Comparison of ENCODE assay signal across 22 cellular contexts in the genomic region with DNA sequence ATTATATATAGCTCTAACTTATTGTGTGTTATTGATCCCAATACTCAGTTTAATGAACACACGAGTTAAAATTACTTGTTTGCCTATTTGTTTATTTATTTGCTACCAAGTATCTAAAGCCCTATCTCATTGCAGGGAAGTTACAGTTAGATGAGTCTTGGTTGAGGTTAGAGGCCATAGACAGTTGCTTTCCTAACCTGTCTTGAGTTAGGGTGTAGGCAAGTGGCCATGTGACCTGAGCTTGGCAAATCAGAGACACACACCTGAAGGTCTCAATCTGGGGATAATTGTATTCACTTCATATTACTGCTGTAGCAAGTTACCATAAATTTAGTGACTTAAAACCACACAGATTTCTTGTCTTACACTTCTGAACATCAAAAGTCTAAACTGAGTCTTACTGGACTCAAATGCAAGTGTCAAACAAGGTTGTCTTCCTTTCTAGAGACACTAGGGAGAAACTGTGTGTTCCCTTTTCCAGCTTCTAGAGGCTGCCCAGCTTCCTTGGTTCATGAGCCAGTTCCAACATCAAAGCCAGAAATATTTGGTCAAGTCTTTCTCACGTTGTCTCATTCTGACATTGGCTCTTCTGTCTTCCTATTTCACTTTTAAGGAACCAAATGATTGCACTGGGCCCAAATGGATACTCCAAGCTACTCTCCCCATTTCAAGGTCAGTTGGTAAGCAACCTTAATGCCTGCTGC. TPM values are rescaled to one million over a fixed set of nuclear protein-coding genes. Genes with fewer than 3 reads are reported as not detected.
A peak's percentile ranks its signal among the peaks of the same experiment; 100 is the strongest.
DNase-seq lines count a peak whose midpoint lies in the region; ATAC-seq and TF ChIP-seq lines count a peak whose summit lies in the region.
"Had no signal": no experiment of that assay in that cellular context is flagged by ENCODE, and none has a peak within 500 bp of the region (broad histone marks: within the 10 kb centered on the region; RNA-seq: fewer than 3 reads in every experiment).

No MANE protein-coding gene starts in this region.

- peaks cover 42% of the 10 kb centered on the region for H3K36me3 ChIP-seq in GM23248 (ENCODE audit: low read depth)
- no peaks in the 10 kb centered on the region for H3K36me3 ChIP-seq in skeletal muscle tissue (ENCODE audit: control insufficient read depth in 3 of 3, insufficient read depth in 3 of 3, low read length in 3 of 3)
- H3K36me3 ChIP-seq: prostate gland, spleen had no signal

- H3K27ac ChIP-seq in GM23248, result peak overlapping the region; percentile 60
- H3K27ac ChIP-seq in skeletal muscle tissue (ENCODE audit: low read depth, low read length), result peak overlapping the region; percentile 16
- H3K27ac ChIP-seq: adrenal gland, lower lobe of right lung, prostate gland, thyroid gland had no signal

- no peak overlapping the region for H2AFZ ChIP-seq in GM23248

- H3K79me2 ChIP-seq in GM23248 (ENCODE audit: insufficient read depth), result no peaks in the 10 kb centered on the region; the same call in 1 of the 2 replicates

- TF ChIP-seq CTCF in cardiac fibroblast (IDR thresholded peaks at IDR 0.05; ENCODE audit: low read depth, low read length), result no peak

- no peak for ATAC-seq in GM21786 (IDR thresholded peaks at IDR 0.05; ENCODE audit: unreplicated experiment)
- ATAC-seq in HG03442 (IDR thresholded peaks at IDR 0.05; ENCODE audit: unreplicated experiment), result no peak
- ATAC-seq: lower lobe of right lung; natural killer cell treated with Interleukin-12 subunit alpha and Interleukin-12 subunit beta and Interleukin-15 and Interleukin-18, amount 100 ng/mL, for 72 hours had no signal

- H3K4me2 ChIP-seq in GM23248 (ENCODE audit: unreplicated experiment), result no peak overlapping the region

- in situ Hi-C loops in GM23248 (cut with MboI), result no loop called here

- H3K9ac ChIP-seq in GM23248 (no peak overlapping the region), skeletal muscle tissue (ENCODE audit: low read depth in 1 of 3, low read length in 3 of 3) (no peak overlapping the region)

- WGBS in GM23248 (ENCODE audit: low coverage in 1 of 2, low lambda C conversion rate in 2 of 2, missing lambda C conversion rate in 2 of 2), 2 experiments, result 32 to 36% methylated on average over 2 of the region's 2 CpGs

- H3K4me3 ChIP-seq in GM23248 (no peak overlapping the region), cardiac fibroblast (replicated peaks in 1 of 2; ENCODE audit: low read depth in 2 of 2, low read length in 2 of 2) (no peak overlapping the region), skeletal muscle tissue (ENCODE audit: low read length in 3 of 3) (no peak overlapping the region)
- H3K4me3 ChIP-seq: adrenal gland, lower lobe of right lung, prostate gland, spleen, thyroid gland had no signal

- H3K9me2 ChIP-seq in GM23248 (ENCODE audit: insufficient read depth), result no peaks in the 10 kb centered on the region

- H3K9me3 ChIP-seq in GM23248 (ENCODE audit: low read depth), result no peaks in the 10 kb centered on the region
- H3K9me3 ChIP-seq in skeletal muscle tissue (ENCODE audit: control insufficient read depth in 3 of 3, low read length in 3 of 3), result no peaks in the 10 kb centered on the region
- H3K9me3 ChIP-seq: adrenal gland, lower lobe of right lung, prostate gland, spleen, thyroid gland had no signal

- H3K4me1 ChIP-seq in GM23248 (ENCODE audit: insufficient read depth) (peaks cover 49% of the 10 kb centered on the region), skeletal muscle tissue (ENCODE audit: control insufficient read depth in 3 of 3, insufficient read depth in 3 of 3, low read length in 3 of 3) (peaks cover 0 to 3% (median 0%) of the 10 kb centered on the region in 3 donors)
- H3K4me1 ChIP-seq: adrenal gland, lower lobe of right lung, prostate gland, spleen, thyroid gland had no signal

- no peaks in the 10 kb centered on the region for H4K20me1 ChIP-seq in GM23248 (ENCODE audit: insufficient read depth)

- H3F3A ChIP-seq in GM23248 (ENCODE audit: insufficient read depth), result peaks cover 93% of the 10 kb centered on the region

- H3K27me3 ChIP-seq in GM23248 (replicated peaks; ENCODE audit: insufficient read depth), result no peaks in the 10 kb centered on the region
- no peaks in the 10 kb centered on the region for H3K27me3 ChIP-seq in skeletal muscle tissue (ENCODE audit: control insufficient read depth in 3 of 3, insufficient read depth in 3 of 3, low read length in 3 of 3)
- H3K27me3 ChIP-seq: adrenal gland, spleen, thyroid gland had no signal

- DNase-seq in GM23248 (no peak), cardiac fibroblast (ENCODE audit: low read depth in 2 of 2) (peak; percentile 68 to 73), iris pigment epithelial cell (ENCODE audit: low read depth) (peak; percentile 38)
- DNase-seq in stimulated activated CD8-positive, alpha-beta memory T cell treated with anti-CD3 and anti-CD28 coated beads, Interleukin-4, amount 100 ng/mL, for 48 hours, result no peak
- DNase-seq in stimulated activated CD4-positive, alpha-beta T cell treated with anti-CD3 and anti-CD28 coated beads, Interleukin-4, amount 100 ng/mL, for 4 hours, result no peak
- DNase-seq: ACHN, adrenal gland, DMS79, glutamatergic neuron, lower lobe of right lung, NCI-H1417 treated with DMSO at 0.1 percent for 48 hours, NCI-H69, OCI-M1, SHP77 treated with DMSO at 0.1 percent for 48 hours, spleen, T-helper 2 cell, thyroid gland had no signal

RNA-seq across cellular contexts. Expression of gene COL3A1, which starts 39.7 kb away (rescaled TPM):
- 2,141 and 2,153 TPM in 2 replicates for total RNA-seq in GM23248 (2014; rRNA removed; shearing (Covaris generic))
- polyA plus RNA-seq in GM23248 (2016; fragmentation: Nextera tagmentation; extraction: Ambion mirVana), result 977 and 987 TPM in 2 replicates
- 6,920 TPM for total RNA-seq in skeletal muscle tissue
- total RNA-seq: natural killer cell treated with Interleukin-12 subunit alpha and Interleukin-12 subunit beta and Interleukin-15 and Interleukin-18, amount 100 ng/mL, for 72 hours had no signal

Comparison
In these comparisons a context has a peak if more than half of its experiments do, and no peak if none do; other contexts are left out.
1. DNase-seq: peak in cardiac fibroblast (2 of 2) and iris pigment epithelial cell (single experiment); none in GM23248 (single experiment), stimulated activated CD8-positive, alpha-beta memory T cell treated with anti-CD3 and anti-CD28 coated beads, Interleukin-4, amount 100 ng/mL, for 48 hours (single experiment) and stimulated activated CD4-positive, alpha-beta T cell treated with anti-CD3 and anti-CD28 coated beads, Interleukin-4, amount 100 ng/mL, for 4 hours (0 of 2).